In genomic region chr6:30882764-30883475, GRCh38 we compare ENCODE assay signal across 9 cellular contexts. TPM values are rescaled to one million over a fixed set of nuclear protein-coding genes. Genes with fewer than 3 reads are reported as not detected.
A peak's percentile ranks its signal among the peaks of the same experiment; 100 is the strongest.
DNase-seq lines count a peak whose midpoint lies in the region; ATAC-seq and TF ChIP-seq lines count a peak whose summit lies in the region.
"Had no signal": no experiment of that assay in that cellular context is flagged by ENCODE, and none has a peak within 500 bp of the region (broad histone marks: within the 10 kb centered on the region; RNA-seq: fewer than 3 reads in every experiment).

No MANE protein-coding gene starts in this region.

- H2AK5ac ChIP-seq in H9 (ENCODE audit: insufficient read length, low read length) = no peak overlapping the region

- H3K27ac Mint-ChIP-seq in Caco-2 (ENCODE audit: unreplicated experiment) (peak overlapping the region; percentile 82), H9 (peak overlapping the region; percentile 94 to 97 (median 96)), activated B cell treated with CpG ODN at 0.5 μM for 24 hours (peak overlapping the region; percentile 77)

- H3K4me3 ChIP-seq in Caco-2 (ENCODE audit: low read depth, low read length) (peak overlapping the region; percentile 46), iPS-18c (ENCODE audit: insufficient read depth, low read depth, low read length) (peak overlapping the region; percentile 42), skin epidermis (peak overlapping the region; percentile 55 to 94 (median 68))

- peak; percentile 51 for ATAC-seq in activated B cell treated with CpG ODN at 0.5 μM for 24 hours (ENCODE audit: low read depth)
- no peak for ATAC-seq in GM18502 (IDR thresholded peaks at IDR 0.05; ENCODE audit: poor library complexity, unreplicated experiment)
- ATAC-seq in HG03460 (IDR thresholded peaks at IDR 0.05; ENCODE audit: unreplicated experiment) = no peak

- no peak overlapping the region for H4K8ac ChIP-seq in H9 (replicated peaks; ENCODE audit: insufficient read length, low read depth, low read length)

- H3K4me1 ChIP-seq in Caco-2 (peaks cover 39% of the 10 kb centered on the region), H9 (ENCODE audit: insufficient read depth, low read length) (peaks cover 8% of the 10 kb centered on the region; the same call in 1 of the 2 replicates)

- no peak overlapping the region for H3K23ac ChIP-seq in H9 (ENCODE audit: insufficient read length, low read depth, low read length)

- no peaks in the 10 kb centered on the region for H3K9me3 ChIP-seq in Caco-2
- no peaks in the 10 kb centered on the region for H3K9me3 ChIP-seq in H9 (ENCODE audit: control insufficient read depth, low read depth, low read length)
- H3K9me3 ChIP-seq in iPS-18c (ENCODE audit: control insufficient read depth, insufficient read depth, low read length) = no peaks in the 10 kb centered on the region

- H3K36me3 Mint-ChIP-seq in Caco-2 (ENCODE audit: insufficient read depth, unreplicated experiment) = peaks cover 6% of the 10 kb centered on the region
- H3K36me3 Mint-ChIP-seq in H9 (ENCODE audit: insufficient read depth in 1 of 3, low read depth in 3 of 3) = peaks cover 2 to 14% (median 3%) of the 10 kb centered on the region in 3 experiments; a peak in 6 of 7 replicates
- no peaks in the 10 kb centered on the region for H3K36me3 Mint-ChIP-seq in activated B cell treated with CpG ODN at 0.5 μM for 24 hours (ENCODE audit: low read depth)

- H3K27ac ChIP-seq in H9 (ENCODE audit: insufficient read length, low read depth, low read length) = no peak overlapping the region
- H3K27ac ChIP-seq in skin epidermis = peak overlapping the region; percentile 18 to 98 (median 91)
- H3K27ac ChIP-seq: KMS-11 had no signal

- no peaks in the 10 kb centered on the region for H3K27me3 Mint-ChIP-seq in Caco-2 (ENCODE audit: insufficient read depth, unreplicated experiment)
- H3K27me3 Mint-ChIP-seq in H9 (ENCODE audit: low read depth) = no peaks in the 10 kb centered on the region; the same call in 1 of the 2 replicates
- H3K27me3 Mint-ChIP-seq in activated B cell treated with CpG ODN at 0.5 μM for 24 hours = no peaks in the 10 kb centered on the region

- H3K9ac ChIP-seq in H9 (ENCODE audit: extremely low read depth, insufficient read length, low read length) = peak overlapping the region; percentile 68
- H3K9ac ChIP-seq: KMS-11 had no signal

- H2BK120ac ChIP-seq in H9 (ENCODE audit: low read depth, low read length, poor library complexity, severe bottlenecking) = no peak overlapping the region

- POLR2A ChIA-PET in Caco-2 (lab: Charles Lee) (interaction anchor here (0.5 to 1.4 kb wide), 6 partner anchors 14 to 69 kb away, joined by 3 to 8 read pairs (median 3); partner anchors contain the start of genes GTF2H4 and VARS2), activated B cell treated with CpG ODN at 0.5 μM for 24 hours (lab: Charles Lee) (interaction anchor here (1.1 to 3.7 kb wide), 4 partner anchors 23 to 31 kb away, joined by 7 to 22 read pairs (median 11); partner anchors contain the start of genes GTF2H4 and VARS2)

- H2BK15ac ChIP-seq in H9 (ENCODE audit: low read depth, low read length) = no peak overlapping the region

- no peak overlapping the region for H2BK12ac ChIP-seq in H9 (ENCODE audit: insufficient read length, low read depth, low read length)

- no peak overlapping the region for H4K5ac ChIP-seq in H9 (ENCODE audit: insufficient read length, low read depth, low read length)

- DNase-seq in Caco-2 = peak; percentile 68 to 83
- peak; percentile 94 for DNase-seq in H9
- peak; percentile 29 for DNase-seq in activated B cell treated with CpG ODN at 0.5 μM for 24 hours
- no peak for DNase-seq in dermis blood vessel endothelial cell

- peak overlapping the region; percentile 39 for H3K18ac ChIP-seq in H9 (ENCODE audit: insufficient read length, low read depth, low read length)

- H3K36me3 ChIP-seq in Caco-2 (ENCODE audit: control insufficient read depth, insufficient read depth, low read length) = no peaks in the 10 kb centered on the region

- H3K4me3 Mint-ChIP-seq in Caco-2 (ENCODE audit: unreplicated experiment) = peak overlapping the region; percentile 83
- peak overlapping the region; percentile 72 to 92 for H3K4me3 Mint-ChIP-seq in H9
- H3K4me3 Mint-ChIP-seq in activated B cell treated with CpG ODN at 0.5 μM for 24 hours = peak overlapping the region; percentile 84

- H2BK20ac ChIP-seq in H9 (ENCODE audit: low read depth, low read length, poor library complexity, severe bottlenecking) = no peak overlapping the region

- WGBS in H9 (ENCODE audit: extremely low coverage, insufficient read length, low lambda C conversion rate) = no CpG with 5 or more reads among the region's 13 CpGs

- CTCF ChIA-PET in Caco-2 (lab: Charles Lee) (interaction anchor here (0.5 to 3.2 kb wide), 14 partner anchors 17 to 492 kb away, joined by 3 to 21 read pairs (median 6); partner anchors contain the start of genes GTF2H4 and VARS2), activated B cell treated with CpG ODN at 0.5 μM for 24 hours (lab: Charles Lee) (interaction anchor here (0.7 to 1.8 kb wide), 5 partner anchors 31 to 197 kb away, joined by 3 to 5 read pairs (median 3); no protein-coding TSS in a partner anchor)

- no peaks in the 10 kb centered on the region for H4K20me1 ChIP-seq in H9 (ENCODE audit: control insufficient read depth, insufficient read depth, insufficient read length)

- TSS peak; percentile 26 for BruUV-seq in Caco-2 (replicated peaks; lab: Mats Ljungman, UMichigan)

- no peak for TF ChIP-seq CTCF in Caco-2 (IDR thresholded peaks at IDR 0.05; ENCODE audit: insufficient read depth in 1 of 2, low read depth in 1 of 2, low read length in 1 of 2, severe bottlenecking in 1 of 2, unreplicated experiment in 1 of 2)
- TF ChIP-seq CTCF in H9 (conservative IDR thresholded peaks at IDR 0.05) = no peak
- TF ChIP-seq CTCF in activated B cell treated with CpG ODN at 0.5 μM for 24 hours (IDR thresholded peaks at IDR 0.05) = no peak

- no peak overlapping the region for H2AFZ ChIP-seq in H9 (ENCODE audit: low read length)

- peaks cover 16% of the 10 kb centered on the region; the same call in 1 of the 2 replicates for H3K79me2 ChIP-seq in H9 (ENCODE audit: insufficient read depth, low read length)

- H3K23me2 ChIP-seq in H9 (ENCODE audit: insufficient read length, low read depth, low read length, poor library complexity, severe bottlenecking) = peaks cover 37% of the 10 kb centered on the region

- H3K4me1 Mint-ChIP-seq in Caco-2 (ENCODE audit: low read depth, unreplicated experiment) (peaks cover 43% of the 10 kb centered on the region), H9 (peaks cover 73 to 76% of the 10 kb centered on the region in 2 experiments), activated B cell treated with CpG ODN at 0.5 μM for 24 hours (peaks cover 64% of the 10 kb centered on the region)

- peak overlapping the region; percentile 45 for H3K14ac ChIP-seq in H9 (ENCODE audit: insufficient read depth, low read length)

- H3K79me1 ChIP-seq in H9 (ENCODE audit: insufficient read depth, low read depth, low read length, poor library complexity, severe bottlenecking) = no peaks in the 10 kb centered on the region

- H3K27me3 ChIP-seq in Caco-2 (replicated peaks; ENCODE audit: control insufficient read depth, insufficient read depth, low read length) (no peaks in the 10 kb centered on the region), H9 (ENCODE audit: insufficient read depth, low read length) (no peaks in the 10 kb centered on the region)

- no peak overlapping the region for H3T11ph ChIP-seq in H9 (ENCODE audit: low read length)

- no peaks in the 10 kb centered on the region for H3K9me3 Mint-ChIP-seq in Caco-2 (ENCODE audit: unreplicated experiment)
- H3K9me3 Mint-ChIP-seq in H9 = peaks cover 0 to 2% of the 10 kb centered on the region in 2 experiments; a peak in 1 of 5 replicates
- H3K9me3 Mint-ChIP-seq in activated B cell treated with CpG ODN at 0.5 μM for 24 hours = no peaks in the 10 kb centered on the region

- H3K4ac ChIP-seq in H9 (ENCODE audit: low read depth, low read length) = no peak overlapping the region

- intact Hi-C loops in Caco-2 (cut with micrococcal nuclease; ENCODE audit: unreplicated experiment) = loop anchor here (2.0 kb wide), 1 partner anchor 26 kb away; the partner anchor contains the start of gene GTF2H4
- intact Hi-C loops in activated B cell treated with CpG ODN at 0.5 μM for 24 hours (cut with micrococcal nuclease) = loop anchor here (1.0 kb wide), 1 partner anchor 25 kb away; the partner anchor contains the start of gene GTF2H4

- no peak overlapping the region for H3K56ac ChIP-seq in H9 (ENCODE audit: insufficient read length, low read depth, low read length)

- no peak overlapping the region for H4K91ac ChIP-seq in H9 (ENCODE audit: insufficient read length, low read depth, low read length)

- peak overlapping the region; percentile 24 for H2BK5ac ChIP-seq in H9 (ENCODE audit: insufficient read length, low read length)

- peak overlapping the region; percentile 95 for H3K4me2 ChIP-seq in H9 (ENCODE audit: insufficient read depth, insufficient read length, low read length)

RNA-seq across cellular contexts. Expression of gene DDR1, which starts 1.4 kb away (rescaled TPM):
- total RNA-seq in Caco-2 (2022) (113 and 115 TPM in 2 replicates), H9 (2021) (254 and 258 TPM in 2 replicates), activated B cell treated with CpG ODN at 0.5 μM for 24 hours (16.8 and 18.7 TPM in 2 replicates), dermis blood vessel endothelial cell (8.5 and 9.1 TPM in 2 replicates)

RNA-seq across cellular contexts. Expression of gene GTF2H4, which starts 25.1 kb away (rescaled TPM):
- 40.6 and 43.6 TPM in 2 replicates for total RNA-seq in Caco-2 (2022)
- total RNA-seq in H9 (2021) = 58.2 and 60.8 TPM in 2 replicates
- total RNA-seq in activated B cell treated with CpG ODN at 0.5 μM for 24 hours = 37.8 and 42.3 TPM in 2 replicates
- 16.2 and 26.4 TPM in 2 replicates for total RNA-seq in dermis blood vessel endothelial cell

RNA-seq across cellular contexts. Expression of gene VARS2, which starts 31.1 kb away (rescaled TPM):
- total RNA-seq in Caco-2 (2022) (32.1 and 37.5 TPM in 2 replicates), H9 (2021) (61.9 and 68.2 TPM in 2 replicates), activated B cell treated with CpG ODN at 0.5 μM for 24 hours (39.4 and 47.8 TPM in 2 replicates), dermis blood vessel endothelial cell (11.7 and 20.5 TPM in 2 replicates)

RNA-seq across cellular contexts. Expression of gene SFTA2, which starts 49.0 kb away (rescaled TPM):
- total RNA-seq in Caco-2 (2022) (6.6 and 9.6 TPM in 2 replicates), H9 (2021) (not detected in 2 replicates), activated B cell treated with CpG ODN at 0.5 μM for 24 hours (not detected in 2 replicates), dermis blood vessel endothelial cell (not detected in 2 replicates)

RNA-seq across cellular contexts. Expression of gene MUCL3, which starts 57.9 kb away (rescaled TPM):
- total RNA-seq in Caco-2 (2022) (0.16 TPM in 1 of 2 replicates, not detected in the other), H9 (2021) (0.15 and 0.20 TPM in 2 replicates), activated B cell treated with CpG ODN at 0.5 μM for 24 hours (not detected in 2 replicates), dermis blood vessel endothelial cell (not detected in 2 replicates)
